Comparison of ENCODE assay signal across 8 cellular contexts in the genomic region with DNA sequence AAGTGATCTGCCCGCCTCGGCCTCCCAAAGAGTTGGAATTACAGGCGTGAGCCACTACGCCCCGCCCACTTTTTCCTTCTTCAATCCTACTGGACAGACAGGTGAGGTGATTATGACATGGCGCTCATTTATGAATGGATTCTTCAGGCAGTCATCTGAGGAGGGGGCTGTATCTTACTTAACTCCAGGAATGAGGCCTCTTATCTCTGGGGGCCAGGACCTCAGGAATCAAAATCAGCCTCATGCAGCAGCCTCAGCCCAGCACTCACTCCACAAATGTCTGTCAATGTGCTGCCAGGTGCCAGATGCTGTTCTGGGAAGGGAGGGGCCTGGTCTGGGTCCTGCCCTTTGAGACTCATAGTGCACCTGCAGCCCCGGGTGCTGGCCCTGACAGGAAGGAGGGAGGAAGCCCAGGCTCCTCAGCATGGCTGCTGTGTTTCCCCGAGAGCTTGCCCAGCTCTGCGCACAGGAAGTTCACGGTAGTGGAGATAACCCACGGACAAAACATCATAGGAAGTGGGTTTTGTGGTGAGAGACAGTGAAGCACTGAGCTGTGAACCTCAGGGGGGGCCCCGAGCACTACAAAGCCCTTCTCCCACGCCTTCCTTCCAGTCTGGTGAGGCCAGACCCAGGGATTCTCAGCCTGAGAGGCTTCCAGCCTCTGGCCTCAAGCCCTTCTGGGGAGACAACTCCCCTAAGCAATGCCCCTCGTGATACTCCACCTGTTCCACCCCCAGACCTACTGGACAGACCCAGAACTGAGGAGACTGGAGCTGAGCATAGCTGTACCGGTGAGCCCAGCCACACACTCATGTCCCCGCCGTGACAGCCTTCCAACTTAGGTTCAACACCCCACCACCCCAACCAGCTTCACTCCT. TPM values are rescaled to one million over a fixed set of nuclear protein-coding genes. Genes with fewer than 3 reads are reported as not detected.
DNase-seq lines count a peak whose midpoint lies in the region; ATAC-seq and TF ChIP-seq lines count a peak whose summit lies in the region.

No MANE protein-coding gene starts in this region.

- H3K36me3 Mint-ChIP-seq in naive B cell = peaks cover 19 to 22% of the 10 kb centered on the region in 2 donors

- TF ChIP-seq CTCF in HL-60 (IDR thresholded peaks at IDR 0.05; ENCODE audit: insufficient read depth, low read length) = no peak

- H3K27me3 Mint-ChIP-seq in naive B cell = no peaks in the 10 kb centered on the region
- no peaks in the 10 kb centered on the region for H3K27me3 Mint-ChIP-seq in stimulated activated naive CD8-positive, alpha-beta T cell treated with anti-CD3 and anti-CD28 coated beads, Interleukin-15, amount 100 ng/mL, for 72 hours

- no peaks in the 10 kb centered on the region for H3K27me3 ChIP-seq in HL-60 (ENCODE audit: insufficient read depth, poor library complexity, severe bottlenecking)

- ATAC-seq in GM21367 (IDR thresholded peaks at IDR 0.05; ENCODE audit: unreplicated experiment) (peak; percentile 96), naive B cell (ENCODE audit: low read depth in 2 of 2) (peak; percentile 91 to 92)
- peak; percentile 96 for ATAC-seq in stimulated activated naive CD8-positive, alpha-beta T cell treated with anti-CD3 and anti-CD28 coated beads, Interleukin-15, amount 100 ng/mL, for 72 hours

- peak overlapping the region; percentile 64 to 94 (median 77) for H3K4me3 Mint-ChIP-seq in naive B cell
- H3K4me3 Mint-ChIP-seq in stimulated activated naive CD8-positive, alpha-beta T cell treated with anti-CD3 and anti-CD28 coated beads, Interleukin-15, amount 100 ng/mL, for 72 hours = peak overlapping the region; percentile 59 to 70

- H3K4me1 Mint-ChIP-seq in naive B cell = peaks cover 46 to 79% (median 64%) of the 10 kb centered on the region in 3 donors
- peaks cover 56% of the 10 kb centered on the region for H3K4me1 Mint-ChIP-seq in stimulated activated naive CD8-positive, alpha-beta T cell treated with anti-CD3 and anti-CD28 coated beads, Interleukin-15, amount 100 ng/mL, for 72 hours

- DNase-seq in EH (ENCODE audit: low read depth) (peak; percentile 51), HL-60 (ENCODE audit: low read depth in 1 of 2, low spot score in 1 of 2) (peak in 1 of 2 experiments; percentile 95), T-helper 22 cell (ENCODE audit: low read depth) (peak; percentile 93), naive B cell (peak; percentile 98), NCI-H2227 (lab: John Stamatoyannopoulos, UW; ENCODE audit: unreplicated experiment) (no peak)
- peak; percentile 56 for DNase-seq in activated naive CD8-positive, alpha-beta T cell treated with anti-CD3 and anti-CD28 coated beads, Interleukin-2, amount 50 U/mL, for 16 hours (ENCODE audit: low read depth, low spot score)
- DNase-seq in stimulated activated naive CD8-positive, alpha-beta T cell treated with anti-CD3 and anti-CD28 coated beads, Interleukin-15, amount 100 ng/mL, for 72 hours = peak; percentile 86 to 95

- peaks cover 0 to 5% (median 0%) of the 10 kb centered on the region in 7 donors for H3K9me3 Mint-ChIP-seq in naive B cell
- H3K9me3 Mint-ChIP-seq in stimulated activated naive CD8-positive, alpha-beta T cell treated with anti-CD3 and anti-CD28 coated beads, Interleukin-15, amount 100 ng/mL, for 72 hours = no peaks in the 10 kb centered on the region

- no peak overlapping the region for H3K4me3 ChIP-seq in HL-60 (replicated peaks; ENCODE audit: insufficient read depth, low read length)

- peak overlapping the region; percentile 31 for H3K27ac ChIP-seq in HL-60 (replicated peaks)

- peak overlapping the region; percentile 97 to 100 (median 99) for H3K27ac Mint-ChIP-seq in naive B cell
- peak overlapping the region; percentile 82 to 92 for H3K27ac Mint-ChIP-seq in stimulated activated naive CD8-positive, alpha-beta T cell treated with anti-CD3 and anti-CD28 coated beads, Interleukin-15, amount 100 ng/mL, for 72 hours

RNA-seq across cellular contexts. Expression of a gene that starts 22.3 kb away (rescaled TPM):
- 10 to 100 TPM in 5 of 6 donors, 1 to 10 TPM in 1; 3.3 to 25.6 (median 13.2) TPM for polyA plus RNA-seq in naive B cell (ENCODE audit: low read depth in 6 of 6)

RNA-seq across cellular contexts. Expression of a gene that starts 22.4 kb away (rescaled TPM):
- polyA plus RNA-seq in naive B cell (ENCODE audit: low read depth in 6 of 6) = not detected

RNA-seq across cellular contexts. Expression of a gene that starts 44.9 kb away (rescaled TPM):
- 100 to 1,000 TPM in 2 of 6 donors, 10 to 100 TPM in 4; 74.2 to 140 (median 86.5) TPM for polyA plus RNA-seq in naive B cell (ENCODE audit: low read depth in 6 of 6)

RNA-seq across cellular contexts. Expression of a gene that starts 55.8 kb away (rescaled TPM):
- polyA plus RNA-seq in naive B cell (ENCODE audit: low read depth in 6 of 6) = 1 to 10 TPM in 4 of 6 donors, under 1 TPM in 2; 0.34 to 6.2 (median 1.6) TPM
